In genomic region chr15:85692873-85693272, GRCh38 we compare ENCODE assay signal across 9 cellular contexts.
DNase-seq lines count a peak whose midpoint lies in the region; ATAC-seq and TF ChIP-seq lines count a peak whose summit lies in the region.
"Had no signal": no experiment of that assay in that cellular context is flagged by ENCODE, and none has a peak within 500 bp of the region (broad histone marks: within the 10 kb centered on the region; RNA-seq: fewer than 3 reads in every experiment).

No MANE protein-coding gene starts in this region.

- H3K36me3 Mint-ChIP-seq in CD8-positive, alpha-beta T cell, result peaks cover 65% of the 10 kb centered on the region

- H3K9me3 ChIP-seq in CD8-positive, alpha-beta T cell (ENCODE audit: low read length), result no peaks in the 10 kb centered on the region

- no peak for TF ChIP-seq CTCF in CD8-positive, alpha-beta T cell (IDR thresholded peaks at IDR 0.05)

- no peaks in the 10 kb centered on the region for H3K27me3 Mint-ChIP-seq in CD8-positive, alpha-beta T cell (ENCODE audit: low read depth)

- H3K4me3 Mint-ChIP-seq in CD8-positive, alpha-beta T cell, result peak overlapping the region; percentile 97
- H3K4me3 Mint-ChIP-seq: neural crest cell had no signal

- DNase-seq in CD8-positive, alpha-beta T cell, result peak in 5 of 7 experiments; percentile 27 to 62 (median 49)
- DNase-seq in effector CD4-positive, alpha-beta T cell, result peak; percentile 24
- DNase-seq in NOMO-1 treated with dmso at 0.1 percent for 144 hours (lab: John Stamatoyannopoulos, UW; ENCODE audit: unreplicated experiment) (no peak), GOT3 (lab: John Stamatoyannopoulos, UW) (no peak), islet precursor cell (no peak), NCI-H2029 treated with DMSO at 0.1 percent for 48 hours (lab: John Stamatoyannopoulos, UW) (no peak)

- peaks cover 84% of the 10 kb centered on the region for H3K4me1 Mint-ChIP-seq in CD8-positive, alpha-beta T cell (ENCODE audit: low read depth)

- H3K4me3 ChIP-seq in CD8-positive, alpha-beta T cell (ENCODE audit: low read depth, low read length), result no peak overlapping the region

- peak overlapping the region; percentile 77 for H3K27ac ChIP-seq in CD8-positive, alpha-beta T cell (ENCODE audit: low read depth, low read length)

- POLR2A ChIA-PET in CD8-positive, alpha-beta T cell (lab: Charles Lee), result interaction anchor here (0.7 to 5.0 kb wide), 6 partner anchors 11 to 110 kb away, joined by 3 to 60 read pairs (median 4); no protein-coding TSS in a partner anchor

- H3K27ac Mint-ChIP-seq in CD8-positive, alpha-beta T cell, result peak overlapping the region; percentile 99

- peaks cover 24% of the 10 kb centered on the region for H3K36me3 ChIP-seq in CD8-positive, alpha-beta T cell (ENCODE audit: insufficient read depth, low read length)

- CTCF ChIA-PET in CD8-positive, alpha-beta T cell (lab: Charles Lee), result interaction anchor here (1.3 to 1.4 kb wide), 2 partner anchors 10 to 208 kb away, joined by 3 to 4 read pairs; no protein-coding TSS in a partner anchor

- H3K27me3 ChIP-seq in CD8-positive, alpha-beta T cell (ENCODE audit: insufficient read depth, low read length), result no peaks in the 10 kb centered on the region

- intact Hi-C loops in CD8-positive, alpha-beta T cell (cut with DNase I, micrococcal nuclease), result loop anchor here (1.0 to 5.0 kb wide), 2 partner anchors 10 to 311 kb away; partner anchors contain the start of gene AKAP13 (in 2 of the 2)

- H3K4me1 ChIP-seq in CD8-positive, alpha-beta T cell (ENCODE audit: insufficient read depth, low read length), result peaks cover 59% of the 10 kb centered on the region

- ATAC-seq in CD8-positive, alpha-beta T cell, result peak; percentile 37
- peak; percentile 44 for ATAC-seq in GM19452 (IDR thresholded peaks at IDR 0.05; ENCODE audit: unreplicated experiment)
- ATAC-seq in HG03521 (IDR thresholded peaks at IDR 0.05; ENCODE audit: unreplicated experiment), result peak; percentile 30

- H3K9me3 Mint-ChIP-seq in CD8-positive, alpha-beta T cell, result no peaks in the 10 kb centered on the region
- H3K9me3 Mint-ChIP-seq: neural crest cell had no signal

Comparison
In these comparisons a context has a peak if more than half of its experiments do, and no peak if none do; other contexts are left out.
1. DNase-seq: peak in CD8-positive, alpha-beta T cell (5 of 7) and effector CD4-positive, alpha-beta T cell (single experiment); none in NOMO-1 treated with dmso at 0.1 percent for 144 hours (single experiment), GOT3 (single experiment), islet precursor cell (single experiment) and NCI-H2029 treated with DMSO at 0.1 percent for 48 hours (single experiment).
2. Peak in every context shown above with its lines, with median percentiles within 50 percentile points of each other: ATAC-seq.